ENCODE assay signal across 1 cellular context in the genomic region with DNA sequence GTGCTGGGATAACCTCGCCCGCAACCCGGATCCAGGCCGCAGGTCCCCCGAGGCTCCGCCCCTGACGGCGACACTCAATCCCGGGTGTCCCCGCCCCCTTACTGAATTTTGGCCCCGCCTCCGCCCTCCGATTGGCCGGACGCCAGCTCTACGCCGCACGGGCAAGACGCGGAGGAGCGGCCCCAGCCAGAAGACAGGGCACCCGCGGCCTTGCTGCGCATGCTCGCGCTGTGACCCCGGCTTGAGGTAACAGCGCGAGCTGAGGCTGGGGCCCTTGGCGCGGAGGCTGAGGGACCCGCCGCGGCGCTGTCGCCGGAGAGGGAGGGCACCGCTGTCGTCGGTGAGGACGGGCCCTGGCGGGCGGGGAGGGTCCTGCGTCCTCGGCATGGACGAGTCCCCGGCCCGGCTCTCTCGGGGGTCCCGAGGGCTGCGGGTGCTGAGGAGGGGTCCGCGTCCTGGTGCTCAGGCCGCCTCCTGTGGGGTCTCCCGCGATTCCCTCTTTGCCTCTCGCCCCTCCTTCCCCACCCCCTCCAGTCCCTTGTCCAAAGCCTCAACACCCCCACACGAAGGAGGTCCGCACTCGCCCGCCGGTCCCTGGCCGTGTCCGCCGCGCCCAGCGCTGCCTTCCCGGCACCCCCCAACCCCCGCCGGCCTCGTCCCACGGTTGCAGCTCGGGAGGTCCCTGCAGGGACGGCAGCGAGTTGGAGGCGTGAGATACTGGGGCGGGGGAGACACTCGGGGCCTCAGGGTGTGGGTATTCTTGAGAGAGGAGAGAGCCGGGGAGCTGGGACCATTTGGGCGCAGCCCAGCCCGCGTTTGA.
TF ChIP-seq lines count a peak whose summit lies in the region.

A gene with protein sequence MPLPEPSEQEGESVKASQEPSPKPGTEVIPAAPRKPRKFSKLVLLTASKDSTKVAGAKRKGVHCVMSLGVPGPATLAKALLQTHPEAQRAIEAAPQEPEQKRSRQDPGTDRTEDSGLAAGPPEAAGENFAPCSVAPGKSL (plus strand): TSS at position 189 of the 820 bp plus-strand sequence. CDS start 13,235 bp downstream, outside the sequence.

TF ChIP-seq in HEK293, 187 proteins besides CTCF, POLR2A, EP300 and RAD21 (continued from another document and continues in another):
- TF ChIP-seq, protein P1, sequence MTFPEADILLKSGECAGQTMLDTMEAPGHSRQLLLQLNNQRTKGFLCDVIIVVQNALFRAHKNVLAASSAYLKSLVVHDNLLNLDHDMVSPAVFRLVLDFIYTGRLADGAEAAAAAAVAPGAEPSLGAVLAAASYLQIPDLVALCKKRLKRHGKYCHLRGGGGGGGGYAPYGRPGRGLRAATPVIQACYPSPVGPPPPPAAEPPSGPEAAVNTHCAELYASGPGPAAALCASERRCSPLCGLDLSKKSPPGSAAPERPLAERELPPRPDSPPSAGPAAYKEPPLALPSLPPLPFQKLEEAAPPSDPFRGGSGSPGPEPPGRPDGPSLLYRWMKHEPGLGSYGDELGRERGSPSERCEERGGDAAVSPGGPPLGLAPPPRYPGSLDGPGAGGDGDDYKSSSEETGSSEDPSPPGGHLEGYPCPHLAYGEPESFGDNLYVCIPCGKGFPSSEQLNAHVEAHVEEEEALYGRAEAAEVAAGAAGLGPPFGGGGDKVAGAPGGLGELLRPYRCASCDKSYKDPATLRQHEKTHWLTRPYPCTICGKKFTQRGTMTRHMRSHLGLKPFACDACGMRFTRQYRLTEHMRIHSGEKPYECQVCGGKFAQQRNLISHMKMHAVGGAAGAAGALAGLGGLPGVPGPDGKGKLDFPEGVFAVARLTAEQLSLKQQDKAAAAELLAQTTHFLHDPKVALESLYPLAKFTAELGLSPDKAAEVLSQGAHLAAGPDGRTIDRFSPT (tag by site-specific recombination; IDR thresholded peaks at IDR 0.05) = peak; percentile 81
- TF ChIP-seq, protein P2, sequence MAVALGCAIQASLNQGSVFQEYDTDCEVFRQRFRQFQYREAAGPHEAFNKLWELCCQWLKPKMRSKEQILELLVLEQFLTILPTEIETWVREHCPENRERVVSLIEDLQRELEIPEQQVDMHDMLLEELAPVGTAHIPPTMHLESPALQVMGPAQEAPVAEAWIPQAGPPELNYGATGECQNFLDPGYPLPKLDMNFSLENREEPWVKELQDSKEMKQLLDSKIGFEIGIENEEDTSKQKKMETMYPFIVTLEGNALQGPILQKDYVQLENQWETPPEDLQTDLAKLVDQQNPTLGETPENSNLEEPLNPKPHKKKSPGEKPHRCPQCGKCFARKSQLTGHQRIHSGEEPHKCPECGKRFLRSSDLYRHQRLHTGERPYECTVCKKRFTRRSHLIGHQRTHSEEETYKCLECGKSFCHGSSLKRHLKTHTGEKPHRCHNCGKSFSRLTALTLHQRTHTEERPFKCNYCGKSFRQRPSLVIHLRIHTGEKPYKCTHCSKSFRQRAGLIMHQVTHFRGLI (tag by site-specific recombination; IDR thresholded peaks at IDR 0.05) = no peak
- TF ChIP-seq ZNF37A (tag by site-specific recombination; IDR thresholded peaks at IDR 0.05) (no peak), ZNF664 (tag by site-specific recombination; IDR thresholded peaks at IDR 0.05) (no peak), ZNF623 (tag by site-specific recombination; IDR thresholded peaks at IDR 0.05) (no peak), ZNF221 (tag by site-specific recombination; IDR thresholded peaks at IDR 0.05; ENCODE audit: borderline replicate concordance) (0 out of 2 replicates have a peak, but pooled peaks have one; percentile 24), ZNF629 (tag by site-specific recombination; IDR thresholded peaks at IDR 0.05) (0 out of 2 replicates have a peak, but pooled peaks have one; percentile 12), ZNF658 (tag by site-specific recombination; IDR thresholded peaks at IDR 0.05) (no peak), ZIC2 (tag by site-specific recombination; IDR thresholded peaks at IDR 0.05) (peak; percentile 57), ZNF777 (tag by site-specific recombination; IDR thresholded peaks at IDR 0.05; ENCODE audit: borderline replicate concordance) (peak; percentile 95), ZNF138 (tag by site-specific recombination; IDR thresholded peaks at IDR 0.05; ENCODE audit: borderline replicate concordance) (no peak), ZNF223 (tag by site-specific recombination; IDR thresholded peaks at IDR 0.05) (no peak), EGR2 (tag by site-specific recombination; IDR thresholded peaks at IDR 0.05; ENCODE audit: low read depth) (peak; percentile 74; the same call in 1 of the 2 replicates), ZNF23 (tag by site-specific recombination; IDR thresholded peaks at IDR 0.05; ENCODE audit: borderline replicate concordance) (no peak), MEIS1 (CRISPR knock-in tag; IDR thresholded peaks at IDR 0.05; ENCODE audit: borderline replicate concordance) (no peak), BCL11B (tag by site-specific recombination; IDR thresholded peaks at IDR 0.05; ENCODE audit: low read depth) (peak; percentile 43; the same call in 1 of the 2 replicates)
- TF ChIP-seq, protein P3, sequence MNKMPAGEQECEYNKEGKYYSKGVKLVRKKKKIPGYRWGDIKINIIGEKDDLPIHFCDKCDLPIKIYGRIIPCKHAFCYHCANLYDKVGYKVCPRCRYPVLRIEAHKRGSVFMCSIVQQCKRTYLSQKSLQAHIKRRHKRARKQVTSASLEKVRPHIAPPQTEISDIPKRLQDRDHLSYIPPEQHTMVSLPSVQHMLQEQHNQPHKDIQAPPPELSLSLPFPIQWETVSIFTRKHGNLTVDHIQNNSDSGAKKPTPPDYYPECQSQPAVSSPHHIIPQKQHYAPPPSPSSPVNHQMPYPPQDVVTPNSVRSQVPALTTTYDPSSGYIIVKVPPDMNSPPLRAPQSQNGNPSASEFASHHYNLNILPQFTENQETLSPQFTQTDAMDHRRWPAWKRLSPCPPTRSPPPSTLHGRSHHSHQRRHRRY (tag by site-specific recombination; IDR thresholded peaks at IDR 0.05) = 0 out of 2 replicates have a peak, but pooled peaks have one; percentile 35
- TF ChIP-seq, protein P4, sequence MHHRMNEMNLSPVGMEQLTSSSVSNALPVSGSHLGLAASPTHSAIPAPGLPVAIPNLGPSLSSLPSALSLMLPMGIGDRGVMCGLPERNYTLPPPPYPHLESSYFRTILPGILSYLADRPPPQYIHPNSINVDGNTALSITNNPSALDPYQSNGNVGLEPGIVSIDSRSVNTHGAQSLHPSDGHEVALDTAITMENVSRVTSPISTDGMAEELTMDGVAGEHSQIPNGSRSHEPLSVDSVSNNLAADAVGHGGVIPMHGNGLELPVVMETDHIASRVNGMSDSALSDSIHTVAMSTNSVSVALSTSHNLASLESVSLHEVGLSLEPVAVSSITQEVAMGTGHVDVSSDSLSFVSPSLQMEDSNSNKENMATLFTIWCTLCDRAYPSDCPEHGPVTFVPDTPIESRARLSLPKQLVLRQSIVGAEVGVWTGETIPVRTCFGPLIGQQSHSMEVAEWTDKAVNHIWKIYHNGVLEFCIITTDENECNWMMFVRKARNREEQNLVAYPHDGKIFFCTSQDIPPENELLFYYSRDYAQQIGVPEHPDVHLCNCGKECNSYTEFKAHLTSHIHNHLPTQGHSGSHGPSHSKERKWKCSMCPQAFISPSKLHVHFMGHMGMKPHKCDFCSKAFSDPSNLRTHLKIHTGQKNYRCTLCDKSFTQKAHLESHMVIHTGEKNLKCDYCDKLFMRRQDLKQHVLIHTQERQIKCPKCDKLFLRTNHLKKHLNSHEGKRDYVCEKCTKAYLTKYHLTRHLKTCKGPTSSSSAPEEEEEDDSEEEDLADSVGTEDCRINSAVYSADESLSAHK (tag by site-specific recombination; IDR thresholded peaks at IDR 0.05) = peak; percentile 36; the same call in 1 of the 2 replicates
- TF ChIP-seq, protein P5, sequence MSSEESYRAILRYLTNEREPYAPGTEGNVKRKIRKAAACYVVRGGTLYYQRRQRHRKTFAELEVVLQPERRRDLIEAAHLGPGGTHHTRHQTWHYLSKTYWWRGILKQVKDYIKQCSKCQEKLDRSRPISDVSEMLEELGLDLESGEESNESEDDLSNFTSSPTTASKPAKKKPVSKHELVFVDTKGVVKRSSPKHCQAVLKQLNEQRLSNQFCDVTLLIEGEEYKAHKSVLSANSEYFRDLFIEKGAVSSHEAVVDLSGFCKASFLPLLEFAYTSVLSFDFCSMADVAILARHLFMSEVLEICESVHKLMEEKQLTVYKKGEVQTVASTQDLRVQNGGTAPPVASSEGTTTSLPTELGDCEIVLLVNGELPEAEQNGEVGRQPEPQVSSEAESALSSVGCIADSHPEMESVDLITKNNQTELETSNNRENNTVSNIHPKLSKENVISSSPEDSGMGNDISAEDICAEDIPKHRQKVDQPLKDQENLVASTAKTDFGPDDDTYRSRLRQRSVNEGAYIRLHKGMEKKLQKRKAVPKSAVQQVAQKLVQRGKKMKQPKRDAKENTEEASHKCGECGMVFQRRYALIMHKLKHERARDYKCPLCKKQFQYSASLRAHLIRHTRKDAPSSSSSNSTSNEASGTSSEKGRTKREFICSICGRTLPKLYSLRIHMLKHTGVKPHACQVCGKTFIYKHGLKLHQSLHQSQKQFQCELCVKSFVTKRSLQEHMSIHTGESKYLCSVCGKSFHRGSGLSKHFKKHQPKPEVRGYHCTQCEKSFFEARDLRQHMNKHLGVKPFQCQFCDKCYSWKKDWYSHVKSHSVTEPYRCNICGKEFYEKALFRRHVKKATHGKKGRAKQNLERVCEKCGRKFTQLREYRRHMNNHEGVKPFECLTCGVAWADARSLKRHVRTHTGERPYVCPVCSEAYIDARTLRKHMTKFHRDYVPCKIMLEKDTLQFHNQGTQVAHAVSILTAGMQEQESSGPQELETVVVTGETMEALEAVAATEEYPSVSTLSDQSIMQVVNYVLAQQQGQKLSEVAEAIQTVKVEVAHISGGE (tag by site-specific recombination; conservative IDR thresholded peaks at IDR 0.05; ENCODE audit: low read depth) = 0 out of 2 replicates have a peak, but pooled peaks have one; percentile 25
- TF ChIP-seq, protein P6, sequence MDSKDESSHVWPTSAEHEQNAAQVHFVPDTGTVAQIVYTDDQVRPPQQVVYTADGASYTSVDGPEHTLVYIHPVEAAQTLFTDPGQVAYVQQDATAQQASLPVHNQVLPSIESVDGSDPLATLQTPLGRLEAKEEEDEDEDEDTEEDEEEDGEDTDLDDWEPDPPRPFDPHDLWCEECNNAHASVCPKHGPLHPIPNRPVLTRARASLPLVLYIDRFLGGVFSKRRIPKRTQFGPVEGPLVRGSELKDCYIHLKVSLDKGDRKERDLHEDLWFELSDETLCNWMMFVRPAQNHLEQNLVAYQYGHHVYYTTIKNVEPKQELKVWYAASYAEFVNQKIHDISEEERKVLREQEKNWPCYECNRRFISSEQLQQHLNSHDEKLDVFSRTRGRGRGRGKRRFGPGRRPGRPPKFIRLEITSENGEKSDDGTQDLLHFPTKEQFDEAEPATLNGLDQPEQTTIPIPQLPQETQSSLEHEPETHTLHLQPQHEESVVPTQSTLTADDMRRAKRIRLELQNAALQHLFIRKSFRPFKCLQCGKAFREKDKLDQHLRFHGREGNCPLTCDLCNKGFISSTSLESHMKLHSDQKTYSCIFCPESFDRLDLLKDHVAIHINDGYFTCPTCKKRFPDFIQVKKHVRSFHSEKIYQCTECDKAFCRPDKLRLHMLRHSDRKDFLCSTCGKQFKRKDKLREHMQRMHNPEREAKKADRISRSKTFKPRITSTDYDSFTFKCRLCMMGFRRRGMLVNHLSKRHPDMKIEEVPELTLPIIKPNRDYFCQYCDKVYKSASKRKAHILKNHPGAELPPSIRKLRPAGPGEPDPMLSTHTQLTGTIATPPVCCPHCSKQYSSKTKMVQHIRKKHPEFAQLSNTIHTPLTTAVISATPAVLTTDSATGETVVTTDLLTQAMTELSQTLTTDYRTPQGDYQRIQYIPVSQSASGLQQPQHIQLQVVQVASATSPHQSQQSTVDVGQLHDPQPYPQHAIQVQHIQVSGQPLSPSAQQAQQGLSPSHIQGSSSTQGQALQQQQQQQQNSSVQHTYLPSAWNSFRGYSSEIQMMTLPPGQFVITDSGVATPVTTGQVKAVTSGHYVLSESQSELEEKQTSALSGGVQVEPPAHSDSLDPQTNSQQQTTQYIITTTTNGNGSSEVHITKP (tag by site-specific recombination; IDR thresholded peaks at IDR 0.05) = no peak
- TF ChIP-seq, protein P7, sequence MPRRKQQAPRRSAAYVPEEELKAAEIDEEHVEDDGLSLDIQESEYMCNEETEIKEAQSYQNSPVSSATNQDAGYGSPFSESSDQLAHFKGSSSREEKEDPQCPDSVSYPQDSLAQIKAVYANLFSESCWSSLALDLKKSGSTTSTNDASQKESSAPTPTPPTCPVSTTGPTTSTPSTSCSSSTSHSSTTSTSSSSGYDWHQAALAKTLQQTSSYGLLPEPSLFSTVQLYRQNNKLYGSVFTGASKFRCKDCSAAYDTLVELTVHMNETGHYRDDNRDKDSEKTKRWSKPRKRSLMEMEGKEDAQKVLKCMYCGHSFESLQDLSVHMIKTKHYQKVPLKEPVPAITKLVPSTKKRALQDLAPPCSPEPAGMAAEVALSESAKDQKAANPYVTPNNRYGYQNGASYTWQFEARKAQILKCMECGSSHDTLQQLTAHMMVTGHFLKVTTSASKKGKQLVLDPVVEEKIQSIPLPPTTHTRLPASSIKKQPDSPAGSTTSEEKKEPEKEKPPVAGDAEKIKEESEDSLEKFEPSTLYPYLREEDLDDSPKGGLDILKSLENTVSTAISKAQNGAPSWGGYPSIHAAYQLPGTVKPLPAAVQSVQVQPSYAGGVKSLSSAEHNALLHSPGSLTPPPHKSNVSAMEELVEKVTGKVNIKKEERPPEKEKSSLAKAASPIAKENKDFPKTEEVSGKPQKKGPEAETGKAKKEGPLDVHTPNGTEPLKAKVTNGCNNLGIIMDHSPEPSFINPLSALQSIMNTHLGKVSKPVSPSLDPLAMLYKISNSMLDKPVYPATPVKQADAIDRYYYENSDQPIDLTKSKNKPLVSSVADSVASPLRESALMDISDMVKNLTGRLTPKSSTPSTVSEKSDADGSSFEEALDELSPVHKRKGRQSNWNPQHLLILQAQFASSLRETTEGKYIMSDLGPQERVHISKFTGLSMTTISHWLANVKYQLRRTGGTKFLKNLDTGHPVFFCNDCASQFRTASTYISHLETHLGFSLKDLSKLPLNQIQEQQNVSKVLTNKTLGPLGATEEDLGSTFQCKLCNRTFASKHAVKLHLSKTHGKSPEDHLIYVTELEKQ (tag by site-specific recombination; IDR thresholded peaks at IDR 0.05; ENCODE audit: borderline replicate concordance) = no peak
- TF ChIP-seq, protein P8, sequence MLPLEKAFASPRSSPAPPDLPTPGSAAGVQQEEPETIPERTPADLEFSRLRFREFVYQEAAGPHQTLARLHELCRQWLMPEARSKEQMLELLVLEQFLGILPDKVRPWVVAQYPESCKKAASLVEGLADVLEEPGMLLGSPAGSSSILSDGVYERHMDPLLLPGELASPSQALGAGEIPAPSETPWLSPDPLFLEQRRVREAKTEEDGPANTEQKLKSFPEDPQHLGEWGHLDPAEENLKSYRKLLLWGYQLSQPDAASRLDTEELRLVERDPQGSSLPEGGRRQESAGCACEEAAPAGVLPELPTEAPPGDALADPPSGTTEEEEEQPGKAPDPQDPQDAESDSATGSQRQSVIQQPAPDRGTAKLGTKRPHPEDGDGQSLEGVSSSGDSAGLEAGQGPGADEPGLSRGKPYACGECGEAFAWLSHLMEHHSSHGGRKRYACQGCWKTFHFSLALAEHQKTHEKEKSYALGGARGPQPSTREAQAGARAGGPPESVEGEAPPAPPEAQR (tag by site-specific recombination; IDR thresholded peaks at IDR 0.05) = peak; percentile 60; the same call in 1 of the 2 replicates
- TF ChIP-seq, protein P9, sequence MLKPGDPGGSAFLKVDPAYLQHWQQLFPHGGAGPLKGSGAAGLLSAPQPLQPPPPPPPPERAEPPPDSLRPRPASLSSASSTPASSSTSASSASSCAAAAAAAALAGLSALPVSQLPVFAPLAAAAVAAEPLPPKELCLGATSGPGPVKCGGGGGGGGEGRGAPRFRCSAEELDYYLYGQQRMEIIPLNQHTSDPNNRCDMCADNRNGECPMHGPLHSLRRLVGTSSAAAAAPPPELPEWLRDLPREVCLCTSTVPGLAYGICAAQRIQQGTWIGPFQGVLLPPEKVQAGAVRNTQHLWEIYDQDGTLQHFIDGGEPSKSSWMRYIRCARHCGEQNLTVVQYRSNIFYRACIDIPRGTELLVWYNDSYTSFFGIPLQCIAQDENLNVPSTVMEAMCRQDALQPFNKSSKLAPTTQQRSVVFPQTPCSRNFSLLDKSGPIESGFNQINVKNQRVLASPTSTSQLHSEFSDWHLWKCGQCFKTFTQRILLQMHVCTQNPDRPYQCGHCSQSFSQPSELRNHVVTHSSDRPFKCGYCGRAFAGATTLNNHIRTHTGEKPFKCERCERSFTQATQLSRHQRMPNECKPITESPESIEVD (tag by site-specific recombination; IDR thresholded peaks at IDR 0.05) = no peak
